ENCODE assay signal across 14 cellular contexts in genomic region chr2:102057502-102058292, GRCh38.
DNase-seq lines count a peak whose midpoint lies in the region; ATAC-seq and TF ChIP-seq lines count a peak whose summit lies in the region.
"Had no signal": no experiment of that assay in that cellular context is flagged by ENCODE, and none has a peak within 500 bp of the region (broad histone marks: within the 10 kb centered on the region; RNA-seq: fewer than 3 reads in every experiment).

No MANE protein-coding gene starts in this region.

- in situ Hi-C loops in GM13977 (cut with MboI; ENCODE audit: low pct_unique_long_range_greater_than_20kb, low sequenced_read_pairs, unreplicated experiment), result no loop called here

- peak; percentile 59 to 65 for DNase-seq in activated CD4-positive, alpha-beta T cell treated with anti-CD3 and anti-CD28 coated beads, Interleukin-2, amount 50 U/mL, for 48 hours
- DNase-seq in activated CD4-positive, alpha-beta T cell treated with anti-CD3 and anti-CD28 coated beads for 4 hours, result no peak
- DNase-seq in activated T-cell treated with anti-CD3 and anti-CD28 coated beads, Interleukin-2, amount 50 U/mL, for 72 hours, result peak; percentile 41 to 46
- DNase-seq in left kidney (ENCODE audit: low read depth, low spot score) (peak; percentile 81), chondrocyte (ENCODE audit: low spot score) (no peak), GM13977 (ENCODE audit: low spot score) (no peak)
- peak; percentile 47 for DNase-seq in stimulated activated CD8-positive, alpha-beta memory T cell treated with anti-CD3 and anti-CD28 coated beads, Interleukin-4, amount 100 ng/mL, for 48 hours
- DNase-seq: ACHN; activated effector memory CD4-positive, alpha-beta T cell treated with anti-CD3 and anti-CD28 coated beads, Interleukin-2, amount 50 U/mL, for 16 hours; NCI-H2227 treated with DMSO at 0.1 percent for 48 hours; SJCRH30 had no signal

- H3K36me3 Mint-ChIP-seq in activated T-cell treated with anti-CD3 and anti-CD28 coated beads, Interleukin-2, amount 50 U/mL, for 72 hours (ENCODE audit: insufficient read depth in 2 of 2), result no peaks in the 10 kb centered on the region
- no peaks in the 10 kb centered on the region for H3K36me3 Mint-ChIP-seq in chondrocyte (ENCODE audit: low read depth)

- ATAC-seq in activated T-cell treated with anti-CD3 and anti-CD28 coated beads, Interleukin-2, amount 50 U/mL, for 72 hours (replicated peaks in 1 of 2), result peak; percentile 39 to 43
- no peak for ATAC-seq in GM21737 (IDR thresholded peaks at IDR 0.05; ENCODE audit: unreplicated experiment)
- ATAC-seq: heart left ventricle, mucosa of descending colon had no signal

- peaks cover 11% of the 10 kb centered on the region for H3K27me3 Mint-ChIP-seq in activated T-cell treated with anti-CD3 and anti-CD28 coated beads, Interleukin-2, amount 50 U/mL, for 72 hours (ENCODE audit: low read depth)
- no peaks in the 10 kb centered on the region for H3K27me3 Mint-ChIP-seq in chondrocyte (ENCODE audit: low read depth)

- H3K9me3 Mint-ChIP-seq in activated T-cell treated with anti-CD3 and anti-CD28 coated beads, Interleukin-2, amount 50 U/mL, for 72 hours, result no peaks in the 10 kb centered on the region
- H3K9me3 Mint-ChIP-seq in chondrocyte (ENCODE audit: low read depth), result no peaks in the 10 kb centered on the region

- peak overlapping the region; percentile 8 to 48 for H3K4me3 Mint-ChIP-seq in activated T-cell treated with anti-CD3 and anti-CD28 coated beads, Interleukin-2, amount 50 U/mL, for 72 hours
- no peak overlapping the region for H3K4me3 Mint-ChIP-seq in chondrocyte (ENCODE audit: unreplicated experiment)

- no peak overlapping the region for H3K27ac Mint-ChIP-seq in activated T-cell treated with anti-CD3 and anti-CD28 coated beads, Interleukin-2, amount 50 U/mL, for 72 hours
- no peak overlapping the region for H3K27ac Mint-ChIP-seq in chondrocyte (ENCODE audit: unreplicated experiment)

- peaks cover 64% of the 10 kb centered on the region for H3K4me1 Mint-ChIP-seq in activated T-cell treated with anti-CD3 and anti-CD28 coated beads, Interleukin-2, amount 50 U/mL, for 72 hours (ENCODE audit: low read depth)
- peaks cover 44% of the 10 kb centered on the region for H3K4me1 Mint-ChIP-seq in chondrocyte (ENCODE audit: low read depth)

- TF ChIP-seq CTCF in chondrocyte (IDR thresholded peaks at IDR 0.05) (no peak), GM13977 (IDR thresholded peaks at IDR 0.05; ENCODE audit: extremely low read depth, insufficient read depth, missing control alignments) (no peak)

Comparison
In these comparisons a context has a peak if more than half of its experiments do, and no peak if none do; other contexts are left out.
1. DNase-seq: peak in activated CD4-positive, alpha-beta T cell treated with anti-CD3 and anti-CD28 coated beads, Interleukin-2, amount 50 U/mL, for 48 hours (2 of 2), activated T-cell treated with anti-CD3 and anti-CD28 coated beads, Interleukin-2, amount 50 U/mL, for 72 hours (2 of 2), left kidney (single experiment) and stimulated activated CD8-positive, alpha-beta memory T cell treated with anti-CD3 and anti-CD28 coated beads, Interleukin-4, amount 100 ng/mL, for 48 hours (single experiment); none in activated CD4-positive, alpha-beta T cell treated with anti-CD3 and anti-CD28 coated beads for 4 hours (0 of 2), chondrocyte (single experiment) and GM13977 (single experiment).